Comparison of ENCODE assay signal across 13 cellular contexts in the genomic region with DNA sequence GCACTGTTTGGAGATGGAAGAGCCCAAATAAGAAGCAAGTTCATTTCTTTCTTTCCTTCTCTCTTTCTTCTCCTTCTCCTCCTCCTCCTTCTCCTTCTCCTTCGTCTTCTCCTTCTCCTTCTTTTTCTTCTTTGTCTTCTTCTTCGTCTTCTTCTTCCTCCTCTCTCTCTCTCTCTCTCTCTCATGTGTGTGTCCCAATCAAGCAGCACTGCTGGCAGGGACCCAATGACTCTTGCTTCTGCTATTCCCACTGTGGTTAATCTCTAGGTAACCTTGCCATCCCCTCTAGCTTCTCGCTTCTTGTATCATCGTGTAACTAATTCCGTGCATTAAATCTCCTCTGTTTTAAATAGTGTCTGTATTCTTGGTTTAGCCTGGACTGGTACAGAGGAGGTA. TPM values are rescaled to one million over a fixed set of nuclear protein-coding genes. Genes with fewer than 3 reads are reported as not detected.
DNase-seq lines count a peak whose midpoint lies in the region; ATAC-seq and TF ChIP-seq lines count a peak whose summit lies in the region.
"Had no signal": no experiment of that assay in that cellular context is flagged by ENCODE, and none has a peak within 500 bp of the region (broad histone marks: within the 10 kb centered on the region; RNA-seq: fewer than 3 reads in every experiment).

No MANE protein-coding gene starts in this region.

- peak overlapping the region; percentile 61 for H3K4me2 ChIP-seq in GM23248 (ENCODE audit: unreplicated experiment)

- no peak overlapping the region for H2AFZ ChIP-seq in GM23248

- no peak for TF ChIP-seq CTCF in fibroblast of villous mesenchyme (IDR thresholded peaks at IDR 0.05; ENCODE audit: insufficient read depth, low read depth, low read length)
- no peak for TF ChIP-seq CTCF in Caco-2 (IDR thresholded peaks at IDR 0.05; ENCODE audit: insufficient read depth in 1 of 2, low read depth in 1 of 2, low read length in 1 of 2, severe bottlenecking in 1 of 2, unreplicated experiment in 1 of 2)

- peaks cover 49% of the 10 kb centered on the region for H3K4me1 ChIP-seq in GM23248 (ENCODE audit: insufficient read depth)
- H3K4me1 ChIP-seq in Caco-2: no peaks in the 10 kb centered on the region

- H3K36me3 Mint-ChIP-seq in Caco-2 (ENCODE audit: insufficient read depth, unreplicated experiment): no peaks in the 10 kb centered on the region
- H3K36me3 Mint-ChIP-seq: brain had no signal

- DNase-seq in GM23248 (peak; percentile 96), fibroblast of villous mesenchyme (ENCODE audit: low read depth) (peak; percentile 85), smooth muscle cell of the brain vasculature (ENCODE audit: low read depth, low spot score) (peak; percentile 57), Caco-2 (no peak), dermis blood vessel endothelial cell (no peak)
- DNase-seq in effector CD4-positive, alpha-beta T cell: no peak
- DNase-seq: activated CD4-positive, alpha-beta T cell treated with anti-CD3 and anti-CD28 coated beads, Interleukin-2, amount 50 U/mL, for 4 hours; NCI-H1694 treated with DMSO at 0.1 percent for 48 hours; occipital lobe; SHP77 had no signal

- H3K27ac ChIP-seq in GM23248: peak overlapping the region; percentile 59

- in situ Hi-C loops in GM23248 (cut with MboI): no loop called here

- no peaks in the 10 kb centered on the region for H3K9me3 Mint-ChIP-seq in Caco-2 (ENCODE audit: unreplicated experiment)

- H3K27me3 ChIP-seq in GM23248 (replicated peaks; ENCODE audit: insufficient read depth): no peaks in the 10 kb centered on the region
- H3K27me3 ChIP-seq in Caco-2 (replicated peaks; ENCODE audit: control insufficient read depth, insufficient read depth, low read length): no peaks in the 10 kb centered on the region

- CTCF ChIA-PET in Caco-2 (lab: Charles Lee): no interaction called here

- H3K4me3 ChIP-seq in GM23248 (peak overlapping the region; percentile 36), fibroblast of villous mesenchyme (ENCODE audit: low read depth, low read length) (no peak overlapping the region), Caco-2 (ENCODE audit: low read depth, low read length) (no peak overlapping the region)

- H3K36me3 ChIP-seq in GM23248 (ENCODE audit: low read depth): no peaks in the 10 kb centered on the region
- H3K36me3 ChIP-seq in Caco-2 (ENCODE audit: control insufficient read depth, insufficient read depth, low read length): no peaks in the 10 kb centered on the region

- peaks cover 52% of the 10 kb centered on the region for H3F3A ChIP-seq in GM23248 (ENCODE audit: insufficient read depth)

- no peaks in the 10 kb centered on the region for H3K79me2 ChIP-seq in GM23248 (ENCODE audit: insufficient read depth)

- peak; percentile 78 for ATAC-seq in SK-N-SH treated with all-trans-retinoic acid at 6 μM for 48 hours
- no peak for ATAC-seq in GM21528 (IDR thresholded peaks at IDR 0.05; ENCODE audit: low FRiP score, unreplicated experiment)

- peaks cover 10% of the 10 kb centered on the region for H3K27me3 Mint-ChIP-seq in Caco-2 (ENCODE audit: insufficient read depth, unreplicated experiment)

- WGBS in GM23248 (ENCODE audit: low coverage in 1 of 2, low lambda C conversion rate in 2 of 2, missing lambda C conversion rate in 2 of 2), 2 experiments: 20 to 23% methylated on average over 4 to 5 of the region's 5 CpGs

- H3K4me1 Mint-ChIP-seq in Caco-2 (ENCODE audit: low read depth, unreplicated experiment): no peaks in the 10 kb centered on the region

- BruUV-seq in Caco-2 (replicated peaks; lab: Mats Ljungman, UMichigan): no TSS peak

- H3K9me2 ChIP-seq in GM23248 (ENCODE audit: insufficient read depth): no peaks in the 10 kb centered on the region

- H3K4me3 Mint-ChIP-seq in Caco-2 (ENCODE audit: unreplicated experiment): no peak overlapping the region
- H3K4me3 Mint-ChIP-seq: brain had no signal

- H4K20me1 ChIP-seq in GM23248 (ENCODE audit: insufficient read depth): no peaks in the 10 kb centered on the region

- POLR2A ChIA-PET in Caco-2 (lab: Charles Lee): no interaction called here

- peak overlapping the region; percentile 22; the same call in 1 of the 2 replicates for H3K9ac ChIP-seq in GM23248

- no peaks in the 10 kb centered on the region for H3K9me3 ChIP-seq in GM23248 (ENCODE audit: low read depth)
- no peaks in the 10 kb centered on the region for H3K9me3 ChIP-seq in Caco-2

- no peak overlapping the region for H3K27ac Mint-ChIP-seq in Caco-2 (ENCODE audit: unreplicated experiment)

- intact Hi-C loops in Caco-2 (cut with micrococcal nuclease; ENCODE audit: unreplicated experiment): no loop called here

TF ChIP-seq in SK-N-SH treated with all-trans-retinoic acid at 6 μM for 48 hours, 23 proteins besides CTCF, POLR2A, EP300 and RAD21:
- TF ChIP-seq TCF4 (CRISPR knock-in tag; IDR thresholded peaks at IDR 0.05; ENCODE audit: borderline replicate concordance) (no peak), ZNF70 (CRISPR knock-in tag; IDR thresholded peaks at IDR 0.05) (no peak), TOX (CRISPR knock-in tag; IDR thresholded peaks at IDR 0.05; ENCODE audit: borderline replicate concordance) (no peak), ZNF8 (CRISPR knock-in tag; IDR thresholded peaks at IDR 0.05) (no peak), ZC3H10 (CRISPR knock-in tag; IDR thresholded peaks at IDR 0.05) (no peak), ZNF565 (CRISPR knock-in tag; conservative IDR thresholded peaks at IDR 0.05; ENCODE audit: low read depth) (no peak), PPARA (CRISPR knock-in tag; IDR thresholded peaks at IDR 0.05; ENCODE audit: borderline replicate concordance) (no peak), ARNTL (CRISPR knock-in tag; IDR thresholded peaks at IDR 0.05; ENCODE audit: borderline replicate concordance, low read depth) (no peak), OSR1 (CRISPR knock-in tag; IDR thresholded peaks at IDR 0.05) (no peak), ESRRG (CRISPR knock-in tag; IDR thresholded peaks at IDR 0.05) (no peak), ISL1 (CRISPR knock-in tag; IDR thresholded peaks at IDR 0.05) (no peak)
- TF ChIP-seq, protein P1, sequence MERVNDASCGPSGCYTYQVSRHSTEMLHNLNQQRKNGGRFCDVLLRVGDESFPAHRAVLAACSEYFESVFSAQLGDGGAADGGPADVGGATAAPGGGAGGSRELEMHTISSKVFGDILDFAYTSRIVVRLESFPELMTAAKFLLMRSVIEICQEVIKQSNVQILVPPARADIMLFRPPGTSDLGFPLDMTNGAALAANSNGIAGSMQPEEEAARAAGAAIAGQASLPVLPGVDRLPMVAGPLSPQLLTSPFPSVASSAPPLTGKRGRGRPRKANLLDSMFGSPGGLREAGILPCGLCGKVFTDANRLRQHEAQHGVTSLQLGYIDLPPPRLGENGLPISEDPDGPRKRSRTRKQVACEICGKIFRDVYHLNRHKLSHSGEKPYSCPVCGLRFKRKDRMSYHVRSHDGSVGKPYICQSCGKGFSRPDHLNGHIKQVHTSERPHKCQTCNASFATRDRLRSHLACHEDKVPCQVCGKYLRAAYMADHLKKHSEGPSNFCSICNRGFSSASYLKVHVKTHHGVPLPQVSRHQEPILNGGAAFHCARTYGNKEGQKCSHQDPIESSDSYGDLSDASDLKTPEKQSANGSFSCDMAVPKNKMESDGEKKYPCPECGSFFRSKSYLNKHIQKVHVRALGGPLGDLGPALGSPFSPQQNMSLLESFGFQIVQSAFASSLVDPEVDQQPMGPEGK (CRISPR knock-in tag; IDR thresholded peaks at IDR 0.05; ENCODE audit: borderline replicate concordance): no peak
- TF ChIP-seq, protein P2, sequence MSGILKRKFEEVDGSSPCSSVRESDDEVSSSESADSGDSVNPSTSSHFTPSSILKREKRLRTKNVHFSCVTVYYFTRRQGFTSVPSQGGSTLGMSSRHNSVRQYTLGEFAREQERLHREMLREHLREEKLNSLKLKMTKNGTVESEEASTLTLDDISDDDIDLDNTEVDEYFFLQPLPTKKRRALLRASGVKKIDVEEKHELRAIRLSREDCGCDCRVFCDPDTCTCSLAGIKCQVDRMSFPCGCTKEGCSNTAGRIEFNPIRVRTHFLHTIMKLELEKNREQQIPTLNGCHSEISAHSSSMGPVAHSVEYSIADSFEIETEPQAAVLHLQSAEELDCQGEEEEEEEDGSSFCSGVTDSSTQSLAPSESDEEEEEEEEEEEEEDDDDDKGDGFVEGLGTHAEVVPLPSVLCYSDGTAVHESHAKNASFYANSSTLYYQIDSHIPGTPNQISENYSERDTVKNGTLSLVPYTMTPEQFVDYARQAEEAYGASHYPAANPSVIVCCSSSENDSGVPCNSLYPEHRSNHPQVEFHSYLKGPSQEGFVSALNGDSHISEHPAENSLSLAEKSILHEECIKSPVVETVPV (CRISPR knock-in tag; IDR thresholded peaks at IDR 0.05): no peak
TF ChIP-seq in SK-N-SH treated with all-trans-retinoic acid at 6 μM for 48 hours: peak in this region for 0.

RNA-seq across cellular contexts. Expression of a gene that starts 26.1 kb away (rescaled TPM):
- 23.3 and 24.6 TPM in 2 replicates for total RNA-seq in GM23248 (2014; rRNA removed; shearing (Covaris generic))
- 8.0 and 9.4 TPM in 2 replicates for polyA plus RNA-seq in GM23248 (2016; fragmentation: Nextera tagmentation; extraction: Ambion mirVana)
- total RNA-seq in fibroblast of villous mesenchyme (25.8 and 51.8 TPM in 2 replicates), Caco-2 (2022) (28.7 and 31.0 TPM in 2 replicates), dermis blood vessel endothelial cell (25.7 and 37.9 TPM in 2 replicates)

Comparison
In these comparisons a context has a peak if more than half of its experiments do, and no peak if none do; other contexts are left out.
1. DNase-seq: peak in GM23248 (single experiment), fibroblast of villous mesenchyme (single experiment) and smooth muscle cell of the brain vasculature (single experiment); none in Caco-2 (0 of 2), effector CD4-positive, alpha-beta T cell (single experiment) and dermis blood vessel endothelial cell (single experiment).